In the genomic region with DNA sequence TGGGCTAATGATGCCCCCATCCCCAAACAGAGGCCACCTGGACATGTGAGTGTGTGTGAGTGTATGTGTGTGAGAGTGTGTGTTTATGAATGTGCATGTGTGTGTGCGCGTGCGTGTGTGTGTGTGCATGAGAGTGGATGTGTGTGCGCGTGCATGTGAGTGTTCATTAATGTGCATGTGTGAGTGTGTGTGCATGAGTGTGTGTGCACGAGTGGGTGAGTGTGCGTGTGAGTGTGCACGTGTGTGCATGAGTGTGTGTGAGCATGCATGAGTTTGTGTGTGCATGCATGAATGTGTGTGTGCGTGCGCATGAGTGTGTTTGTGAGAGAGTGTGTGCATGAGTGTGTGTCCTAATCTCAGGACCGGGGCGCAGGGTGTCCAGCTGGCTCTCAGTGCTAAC, we compare ENCODE assay signal across 29 cellular contexts. TPM values are rescaled to one million over a fixed set of nuclear protein-coding genes. Genes with fewer than 3 reads are reported as not detected.
"Had no signal": no experiment of that assay in that cellular context is flagged by ENCODE, and none has a peak within 500 bp of the region (broad histone marks: within the 10 kb centered on the region; RNA-seq: fewer than 3 reads in every experiment).

No MANE protein-coding gene starts in this region.

- H3K27ac ChIP-seq: ascending aorta, body of pancreas, KMS-11, VCaP had no signal

- H3K9ac ChIP-seq: KMS-11 had no signal

- H3K4me1 Mint-ChIP-seq: activated CD4-positive, alpha-beta T cell treated with anti-CD3 and anti-CD28 coated beads for 36 hours; central memory CD8-positive, alpha-beta T cell; T-cell had no signal

- DNase-seq: activated CD4-positive, alpha-beta T cell treated with anti-CD3 and anti-CD28 coated beads for 36 hours; activated CD4-positive, alpha-beta T cell treated with anti-CD3 and anti-CD28 coated beads, Interleukin-2, amount 50 U/mL, for 4 hours; activated CD8-positive, alpha-beta memory T cell treated with anti-CD3 and anti-CD28 coated beads, Interleukin-2, amount 50 U/mL, for 48 hours; activated CD8-positive, alpha-beta T cell treated with anti-CD3 and anti-CD28 coated beads, Interleukin-2, amount 10 ng/mL, durations not matched to agents 7 days and 5 days; activated naive CD4-positive, alpha-beta T cell treated with anti-CD3 and anti-CD28 coated beads, Interleukin-2, amount 50 U/mL, for 16 hours; activated T-cell treated with anti-CD3 and anti-CD28 coated beads, Interleukin-2, amount 50 U/mL, for 1 hour; body of pancreas; MV-4-11; NCI-H1092 treated with DMSO at 0.1 percent for 48 hours; NCI-H1417 treated with DMSO at 0.1 percent for 48 hours; NCI-H1694; NCI-H2029; NCI-H2107; NCI-H2171 treated with DMSO at 0.1 percent for 48 hours; NCI-H345; NCI-H510A; NCI-H526 treated with DMSO at 0.1 percent for 48 hours; SIG-M5; T-cell; T-helper 2 cell; T1000 had no signal

- FAIRE-seq: TTC549 had no signal

- ATAC-seq: activated CD4-positive, alpha-beta T cell treated with anti-CD3 and anti-CD28 coated beads for 36 hours; activated CD8-positive, alpha-beta T cell treated with anti-CD3 and anti-CD28 coated beads, Interleukin-2, amount 10 ng/mL, durations not matched to agents 7 days and 5 days; body of pancreas had no signal

- H3K27ac Mint-ChIP-seq: activated CD4-positive, alpha-beta T cell treated with anti-CD3 and anti-CD28 coated beads for 36 hours; activated CD8-positive, alpha-beta T cell treated with anti-CD3 and anti-CD28 coated beads, Interleukin-2, amount 10 ng/mL, durations not matched to agents 7 days and 5 days; T-cell had no signal

- H3K9me3 Mint-ChIP-seq: central memory CD8-positive, alpha-beta T cell; T-cell had no signal

- H3K4me3 Mint-ChIP-seq: activated CD4-positive, alpha-beta T cell treated with anti-CD3 and anti-CD28 coated beads for 36 hours; activated CD8-positive, alpha-beta T cell treated with anti-CD3 and anti-CD28 coated beads, Interleukin-2, amount 10 ng/mL, durations not matched to agents 7 days and 5 days; central memory CD8-positive, alpha-beta T cell; T-cell had no signal

- H3K36me3 Mint-ChIP-seq: T-cell had no signal

- H3K27me3 ChIP-seq: ascending aorta, body of pancreas had no signal

- H3K36me3 ChIP-seq: ascending aorta had no signal

- H3K4me3 ChIP-seq: ascending aorta, body of pancreas had no signal

- H3K9me3 ChIP-seq: ascending aorta, body of pancreas had no signal

- H3K4me1 ChIP-seq: body of pancreas had no signal

RNA-seq across cellular contexts. Expression of gene IYD, which starts 1.3 kb away (rescaled TPM):
- total RNA-seq: activated CD4-positive, alpha-beta T cell treated with anti-CD3 and anti-CD28 coated beads for 36 hours; activated CD8-positive, alpha-beta T cell treated with anti-CD3 and anti-CD28 coated beads, Interleukin-2, amount 10 ng/mL, durations not matched to agents 7 days and 5 days; MCF 10A; OCI-LY7; RPMI7951; T-cell had no signal
